1 cellular context compared by ENCODE assay signal in the genomic region with DNA sequence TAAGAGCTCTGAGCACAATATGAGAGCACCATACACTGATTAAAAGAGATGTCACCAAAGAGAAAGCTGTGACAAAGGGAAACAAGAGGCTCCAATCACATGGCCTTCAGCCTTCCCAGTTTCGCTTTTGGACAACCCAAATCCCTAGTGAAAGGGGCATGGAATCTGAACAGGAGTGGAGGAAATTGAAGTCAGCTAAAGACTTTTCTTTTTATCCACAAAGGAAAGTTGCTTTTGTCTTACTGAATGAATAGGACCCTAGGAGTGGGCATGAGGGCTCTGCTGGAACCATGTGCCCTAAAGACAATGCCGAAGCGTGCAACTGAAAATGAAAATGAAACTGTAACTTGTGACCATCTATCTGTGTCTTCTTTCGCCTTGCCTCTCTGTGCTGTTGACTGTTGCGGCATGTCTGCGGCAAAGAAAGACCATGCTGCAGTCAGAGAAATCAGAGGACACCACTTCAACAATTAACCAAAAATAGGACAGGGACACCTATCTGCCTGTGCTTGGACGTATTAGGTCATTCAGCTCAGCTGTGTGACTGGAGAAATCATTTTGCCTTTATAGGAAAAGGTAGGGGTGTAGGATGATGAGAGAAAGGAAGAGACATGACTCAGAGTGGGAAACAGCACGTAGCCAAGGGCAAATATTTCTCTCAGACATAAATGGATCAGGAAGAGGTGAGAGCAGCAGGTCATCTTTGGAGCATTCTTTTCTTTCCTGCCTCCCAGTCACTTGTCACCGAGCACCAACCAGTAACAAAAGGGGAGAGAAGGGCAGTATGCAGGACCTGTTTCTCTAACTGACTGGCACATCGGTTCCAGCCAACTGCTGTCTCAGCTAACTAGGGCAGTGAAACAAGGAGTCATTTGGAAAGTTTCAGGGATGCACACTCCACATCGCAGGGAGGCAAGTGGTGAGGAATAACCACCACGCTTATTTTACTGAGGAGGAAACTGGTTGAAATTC.
TF ChIP-seq lines count a peak whose summit lies in the region.

No MANE protein-coding gene starts in this region.

TF ChIP-seq in HEK293, 187 proteins besides CTCF, POLR2A, EP300 and RAD21 (continued from another document):
- no peak for TF ChIP-seq HIC1 (tag by site-specific recombination; IDR thresholded peaks at IDR 0.05)
- TF ChIP-seq ZNF792 (tag by site-specific recombination; IDR thresholded peaks at IDR 0.05): no peak
- TF ChIP-seq ZNF391 (tag by site-specific recombination; IDR thresholded peaks at IDR 0.05; ENCODE audit: borderline replicate concordance, low read depth): 0 out of 2 replicates have a peak, but pooled peaks have one; percentile 19
- TF ChIP-seq ZNF366 (tag by site-specific recombination; conservative IDR thresholded peaks at IDR 0.05): peak; percentile 65
- TF ChIP-seq, protein P1, sequence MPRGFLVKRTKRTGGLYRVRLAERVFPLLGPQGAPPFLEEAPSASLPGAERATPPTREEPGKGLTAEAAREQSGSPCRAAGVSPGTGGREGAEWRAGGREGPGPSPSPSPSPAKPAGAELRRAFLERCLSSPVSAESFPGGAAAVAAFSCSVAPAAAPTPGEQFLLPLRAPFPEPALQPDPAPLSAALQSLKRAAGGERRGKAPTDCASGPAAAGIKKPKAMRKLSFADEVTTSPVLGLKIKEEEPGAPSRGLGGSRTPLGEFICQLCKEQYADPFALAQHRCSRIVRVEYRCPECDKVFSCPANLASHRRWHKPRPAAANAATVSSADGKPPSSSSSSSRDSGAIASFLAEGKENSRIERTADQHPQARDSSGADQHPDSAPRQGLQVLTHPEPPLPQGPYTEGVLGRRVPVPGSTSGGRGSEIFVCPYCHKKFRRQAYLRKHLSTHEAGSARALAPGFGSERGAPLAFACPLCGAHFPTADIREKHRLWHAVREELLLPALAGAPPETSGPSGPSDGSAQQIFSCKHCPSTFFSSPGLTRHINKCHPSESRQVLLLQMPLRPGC (tag by site-specific recombination; IDR thresholded peaks at IDR 0.05): 0 out of 2 replicates have a peak, but pooled peaks have one; percentile 35
- no peak for TF ChIP-seq ZNF37A (tag by site-specific recombination; IDR thresholded peaks at IDR 0.05)
- TF ChIP-seq, protein P2, sequence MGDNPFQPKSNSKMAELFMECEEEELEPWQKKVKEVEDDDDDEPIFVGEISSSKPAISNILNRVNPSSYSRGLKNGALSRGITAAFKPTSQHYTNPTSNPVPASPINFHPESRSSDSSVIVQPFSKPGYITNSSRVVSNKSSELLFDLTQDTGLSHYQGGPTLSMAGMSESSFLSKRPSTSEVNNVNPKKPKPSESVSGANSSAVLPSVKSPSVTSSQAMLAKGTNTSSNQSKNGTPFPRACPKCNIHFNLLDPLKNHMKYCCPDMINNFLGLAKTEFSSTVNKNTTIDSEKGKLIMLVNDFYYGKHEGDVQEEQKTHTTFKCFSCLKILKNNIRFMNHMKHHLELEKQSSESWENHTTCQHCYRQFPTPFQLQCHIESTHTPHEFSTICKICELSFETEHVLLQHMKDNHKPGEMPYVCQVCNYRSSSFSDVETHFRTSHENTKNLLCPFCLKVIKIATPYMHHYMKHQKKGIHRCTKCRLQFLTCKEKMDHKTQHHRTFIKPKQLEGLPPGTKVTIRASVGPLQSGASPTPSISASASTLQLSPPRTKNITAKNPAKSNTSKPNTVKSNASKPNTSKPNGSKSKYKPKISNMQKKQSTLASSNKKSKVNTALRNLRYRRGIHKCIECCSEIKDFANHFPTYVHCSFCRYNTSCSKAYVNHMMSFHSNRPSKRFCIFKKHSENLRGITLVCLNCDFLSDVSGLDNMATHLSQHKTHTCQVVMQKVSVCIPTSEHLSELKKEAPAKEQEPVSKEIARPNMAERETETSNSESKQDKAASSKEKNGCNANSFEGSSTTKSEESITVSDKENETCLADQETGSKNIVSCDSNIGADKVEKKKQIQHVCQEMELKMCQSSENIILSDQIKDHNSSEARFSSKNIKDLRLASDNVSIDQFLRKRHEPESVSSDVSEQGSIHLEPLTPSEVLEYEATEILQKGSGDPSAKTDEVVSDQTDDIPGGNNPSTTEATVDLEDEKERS (tag by site-specific recombination; IDR thresholded peaks at IDR 0.05): no peak
- TF ChIP-seq SP2 (tag by site-specific recombination; IDR thresholded peaks at IDR 0.05): no peak
- TF ChIP-seq, protein P3, sequence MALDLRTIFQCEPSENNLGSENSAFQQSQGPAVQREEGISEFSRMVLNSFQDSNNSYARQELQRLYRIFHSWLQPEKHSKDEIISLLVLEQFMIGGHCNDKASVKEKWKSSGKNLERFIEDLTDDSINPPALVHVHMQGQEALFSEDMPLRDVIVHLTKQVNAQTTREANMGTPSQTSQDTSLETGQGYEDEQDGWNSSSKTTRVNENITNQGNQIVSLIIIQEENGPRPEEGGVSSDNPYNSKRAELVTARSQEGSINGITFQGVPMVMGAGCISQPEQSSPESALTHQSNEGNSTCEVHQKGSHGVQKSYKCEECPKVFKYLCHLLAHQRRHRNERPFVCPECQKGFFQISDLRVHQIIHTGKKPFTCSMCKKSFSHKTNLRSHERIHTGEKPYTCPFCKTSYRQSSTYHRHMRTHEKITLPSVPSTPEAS (tag by site-specific recombination; IDR thresholded peaks at IDR 0.05): no peak
- no peak for TF ChIP-seq HOXD13 (CRISPR knock-in tag; IDR thresholded peaks at IDR 0.05; ENCODE audit: borderline replicate concordance)
- peak; percentile 85 for TF ChIP-seq PRDM1 (tag by site-specific recombination; IDR thresholded peaks at IDR 0.05)
- no peak for TF ChIP-seq ZNF169 (tag by site-specific recombination; IDR thresholded peaks at IDR 0.05)
- no peak for TF ChIP-seq OVOL3 (tag by site-specific recombination; IDR thresholded peaks at IDR 0.05)
- peak; percentile 83 for TF ChIP-seq ZNF629 (tag by site-specific recombination; IDR thresholded peaks at IDR 0.05)
- no peak for TF ChIP-seq ZNF660 (tag by site-specific recombination; IDR thresholded peaks at IDR 0.05)
- TF ChIP-seq ZNF121 (tag by site-specific recombination; IDR thresholded peaks at IDR 0.05): no peak
- TF ChIP-seq ZBTB17 (tag by site-specific recombination; IDR thresholded peaks at IDR 0.05): peak; percentile 96
TF ChIP-seq in HEK293: peak in this region for 26.
